ENCODE assay signal across 1 cellular context in the genomic region with DNA sequence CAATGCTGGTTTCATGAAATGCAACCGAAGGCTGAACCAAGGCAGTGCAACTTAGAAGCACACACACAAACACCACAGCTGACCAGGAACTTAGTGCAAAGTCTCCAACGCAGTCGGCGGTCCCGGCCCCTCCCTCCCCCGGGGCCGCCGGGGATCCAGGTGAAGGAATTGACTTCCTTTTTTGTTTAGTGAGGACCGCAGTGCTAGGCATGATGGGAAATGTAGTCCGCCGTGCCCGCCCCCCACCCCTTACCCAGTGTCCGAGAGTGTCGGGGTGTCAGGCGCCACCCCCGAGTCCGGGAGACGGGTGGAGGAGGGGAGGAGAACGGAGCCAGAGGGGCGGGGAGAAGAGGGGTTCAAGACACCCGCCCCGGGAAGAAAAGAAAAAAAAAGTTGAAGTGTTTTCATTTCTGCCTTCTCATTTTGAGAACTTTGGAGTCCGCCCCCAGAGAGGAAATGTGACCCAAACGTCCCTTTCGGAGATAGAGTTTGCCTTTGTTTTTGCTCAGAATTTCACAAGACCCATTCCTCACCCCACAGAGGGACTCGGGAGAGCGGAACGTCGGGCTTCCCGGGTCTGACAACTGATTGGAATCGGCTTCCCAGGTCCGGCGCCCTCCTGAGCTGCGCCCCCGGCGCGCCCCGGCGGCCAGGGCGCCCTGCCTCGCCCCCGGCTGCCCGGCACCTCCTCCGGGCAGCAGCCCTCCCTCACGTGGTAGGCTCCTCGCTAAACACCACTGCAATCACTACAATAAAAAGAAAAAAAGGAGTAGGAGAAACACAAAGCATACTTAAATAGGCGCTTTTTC.
TF ChIP-seq lines count a peak whose summit lies in the region.

No MANE protein-coding gene starts in this region.

TF ChIP-seq in HEK293, 187 proteins besides CTCF, POLR2A, EP300 and RAD21 (continued from another document and continues in another):
- TF ChIP-seq ZNF341 (tag by site-specific recombination; IDR thresholded peaks at IDR 0.05; ENCODE audit: low read depth) (peak; percentile 58), ZNF132 (tag by site-specific recombination; IDR thresholded peaks at IDR 0.05; ENCODE audit: borderline replicate concordance) (no peak), BCL6B (tag by site-specific recombination; IDR thresholded peaks at IDR 0.05) (no peak), ZNF335 (tag by site-specific recombination; conservative IDR thresholded peaks at IDR 0.05) (peak; percentile 85), ZNF239 (tag by site-specific recombination; IDR thresholded peaks at IDR 0.05) (no peak), ZNF366 (tag by site-specific recombination; conservative IDR thresholded peaks at IDR 0.05) (peak; percentile 55), PRDM6 (tag by site-specific recombination; IDR thresholded peaks at IDR 0.05) (no peak), ZNF433 (tag by site-specific recombination; IDR thresholded peaks at IDR 0.05; ENCODE audit: low read depth) (no peak), SP3 (tag by site-specific recombination; IDR thresholded peaks at IDR 0.05) (peak; percentile 93), ZNF24 (tag by site-specific recombination; IDR thresholded peaks at IDR 0.05) (peak; percentile 67), MEIS1 (CRISPR knock-in tag; IDR thresholded peaks at IDR 0.05; ENCODE audit: borderline replicate concordance) (no peak), ZNF544 (tag by site-specific recombination; IDR thresholded peaks at IDR 0.05) (no peak), REPIN1 (tag by site-specific recombination; IDR thresholded peaks at IDR 0.05; ENCODE audit: low read depth) (no peak), ZNF302 (tag by site-specific recombination; IDR thresholded peaks at IDR 0.05; ENCODE audit: low read depth) (no peak), ZNF658 (tag by site-specific recombination; IDR thresholded peaks at IDR 0.05) (no peak), ZBTB21 (tag by site-specific recombination; IDR thresholded peaks at IDR 0.05) (0 out of 2 replicates have a peak, but pooled peaks have one; percentile 10), ZNF23 (tag by site-specific recombination; IDR thresholded peaks at IDR 0.05; ENCODE audit: borderline replicate concordance) (no peak), ZNF596 (tag by site-specific recombination; IDR thresholded peaks at IDR 0.05) (no peak), ZNF518A (tag by site-specific recombination; conservative IDR thresholded peaks at IDR 0.05; ENCODE audit: low read depth) (no peak), ZNF248 (tag by site-specific recombination; IDR thresholded peaks at IDR 0.05) (no peak)
- TF ChIP-seq, protein P1, sequence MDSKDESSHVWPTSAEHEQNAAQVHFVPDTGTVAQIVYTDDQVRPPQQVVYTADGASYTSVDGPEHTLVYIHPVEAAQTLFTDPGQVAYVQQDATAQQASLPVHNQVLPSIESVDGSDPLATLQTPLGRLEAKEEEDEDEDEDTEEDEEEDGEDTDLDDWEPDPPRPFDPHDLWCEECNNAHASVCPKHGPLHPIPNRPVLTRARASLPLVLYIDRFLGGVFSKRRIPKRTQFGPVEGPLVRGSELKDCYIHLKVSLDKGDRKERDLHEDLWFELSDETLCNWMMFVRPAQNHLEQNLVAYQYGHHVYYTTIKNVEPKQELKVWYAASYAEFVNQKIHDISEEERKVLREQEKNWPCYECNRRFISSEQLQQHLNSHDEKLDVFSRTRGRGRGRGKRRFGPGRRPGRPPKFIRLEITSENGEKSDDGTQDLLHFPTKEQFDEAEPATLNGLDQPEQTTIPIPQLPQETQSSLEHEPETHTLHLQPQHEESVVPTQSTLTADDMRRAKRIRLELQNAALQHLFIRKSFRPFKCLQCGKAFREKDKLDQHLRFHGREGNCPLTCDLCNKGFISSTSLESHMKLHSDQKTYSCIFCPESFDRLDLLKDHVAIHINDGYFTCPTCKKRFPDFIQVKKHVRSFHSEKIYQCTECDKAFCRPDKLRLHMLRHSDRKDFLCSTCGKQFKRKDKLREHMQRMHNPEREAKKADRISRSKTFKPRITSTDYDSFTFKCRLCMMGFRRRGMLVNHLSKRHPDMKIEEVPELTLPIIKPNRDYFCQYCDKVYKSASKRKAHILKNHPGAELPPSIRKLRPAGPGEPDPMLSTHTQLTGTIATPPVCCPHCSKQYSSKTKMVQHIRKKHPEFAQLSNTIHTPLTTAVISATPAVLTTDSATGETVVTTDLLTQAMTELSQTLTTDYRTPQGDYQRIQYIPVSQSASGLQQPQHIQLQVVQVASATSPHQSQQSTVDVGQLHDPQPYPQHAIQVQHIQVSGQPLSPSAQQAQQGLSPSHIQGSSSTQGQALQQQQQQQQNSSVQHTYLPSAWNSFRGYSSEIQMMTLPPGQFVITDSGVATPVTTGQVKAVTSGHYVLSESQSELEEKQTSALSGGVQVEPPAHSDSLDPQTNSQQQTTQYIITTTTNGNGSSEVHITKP (tag by site-specific recombination; IDR thresholded peaks at IDR 0.05): peak; percentile 78
- TF ChIP-seq, protein P2, sequence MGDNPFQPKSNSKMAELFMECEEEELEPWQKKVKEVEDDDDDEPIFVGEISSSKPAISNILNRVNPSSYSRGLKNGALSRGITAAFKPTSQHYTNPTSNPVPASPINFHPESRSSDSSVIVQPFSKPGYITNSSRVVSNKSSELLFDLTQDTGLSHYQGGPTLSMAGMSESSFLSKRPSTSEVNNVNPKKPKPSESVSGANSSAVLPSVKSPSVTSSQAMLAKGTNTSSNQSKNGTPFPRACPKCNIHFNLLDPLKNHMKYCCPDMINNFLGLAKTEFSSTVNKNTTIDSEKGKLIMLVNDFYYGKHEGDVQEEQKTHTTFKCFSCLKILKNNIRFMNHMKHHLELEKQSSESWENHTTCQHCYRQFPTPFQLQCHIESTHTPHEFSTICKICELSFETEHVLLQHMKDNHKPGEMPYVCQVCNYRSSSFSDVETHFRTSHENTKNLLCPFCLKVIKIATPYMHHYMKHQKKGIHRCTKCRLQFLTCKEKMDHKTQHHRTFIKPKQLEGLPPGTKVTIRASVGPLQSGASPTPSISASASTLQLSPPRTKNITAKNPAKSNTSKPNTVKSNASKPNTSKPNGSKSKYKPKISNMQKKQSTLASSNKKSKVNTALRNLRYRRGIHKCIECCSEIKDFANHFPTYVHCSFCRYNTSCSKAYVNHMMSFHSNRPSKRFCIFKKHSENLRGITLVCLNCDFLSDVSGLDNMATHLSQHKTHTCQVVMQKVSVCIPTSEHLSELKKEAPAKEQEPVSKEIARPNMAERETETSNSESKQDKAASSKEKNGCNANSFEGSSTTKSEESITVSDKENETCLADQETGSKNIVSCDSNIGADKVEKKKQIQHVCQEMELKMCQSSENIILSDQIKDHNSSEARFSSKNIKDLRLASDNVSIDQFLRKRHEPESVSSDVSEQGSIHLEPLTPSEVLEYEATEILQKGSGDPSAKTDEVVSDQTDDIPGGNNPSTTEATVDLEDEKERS (tag by site-specific recombination; IDR thresholded peaks at IDR 0.05): no peak
- TF ChIP-seq, protein P3, sequence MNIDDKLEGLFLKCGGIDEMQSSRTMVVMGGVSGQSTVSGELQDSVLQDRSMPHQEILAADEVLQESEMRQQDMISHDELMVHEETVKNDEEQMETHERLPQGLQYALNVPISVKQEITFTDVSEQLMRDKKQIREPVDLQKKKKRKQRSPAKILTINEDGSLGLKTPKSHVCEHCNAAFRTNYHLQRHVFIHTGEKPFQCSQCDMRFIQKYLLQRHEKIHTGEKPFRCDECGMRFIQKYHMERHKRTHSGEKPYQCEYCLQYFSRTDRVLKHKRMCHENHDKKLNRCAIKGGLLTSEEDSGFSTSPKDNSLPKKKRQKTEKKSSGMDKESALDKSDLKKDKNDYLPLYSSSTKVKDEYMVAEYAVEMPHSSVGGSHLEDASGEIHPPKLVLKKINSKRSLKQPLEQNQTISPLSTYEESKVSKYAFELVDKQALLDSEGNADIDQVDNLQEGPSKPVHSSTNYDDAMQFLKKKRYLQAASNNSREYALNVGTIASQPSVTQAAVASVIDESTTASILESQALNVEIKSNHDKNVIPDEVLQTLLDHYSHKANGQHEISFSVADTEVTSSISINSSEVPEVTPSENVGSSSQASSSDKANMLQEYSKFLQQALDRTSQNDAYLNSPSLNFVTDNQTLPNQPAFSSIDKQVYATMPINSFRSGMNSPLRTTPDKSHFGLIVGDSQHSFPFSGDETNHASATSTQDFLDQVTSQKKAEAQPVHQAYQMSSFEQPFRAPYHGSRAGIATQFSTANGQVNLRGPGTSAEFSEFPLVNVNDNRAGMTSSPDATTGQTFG (tag by site-specific recombination; IDR thresholded peaks at IDR 0.05; ENCODE audit: borderline replicate concordance): no peak
- TF ChIP-seq, protein P4, sequence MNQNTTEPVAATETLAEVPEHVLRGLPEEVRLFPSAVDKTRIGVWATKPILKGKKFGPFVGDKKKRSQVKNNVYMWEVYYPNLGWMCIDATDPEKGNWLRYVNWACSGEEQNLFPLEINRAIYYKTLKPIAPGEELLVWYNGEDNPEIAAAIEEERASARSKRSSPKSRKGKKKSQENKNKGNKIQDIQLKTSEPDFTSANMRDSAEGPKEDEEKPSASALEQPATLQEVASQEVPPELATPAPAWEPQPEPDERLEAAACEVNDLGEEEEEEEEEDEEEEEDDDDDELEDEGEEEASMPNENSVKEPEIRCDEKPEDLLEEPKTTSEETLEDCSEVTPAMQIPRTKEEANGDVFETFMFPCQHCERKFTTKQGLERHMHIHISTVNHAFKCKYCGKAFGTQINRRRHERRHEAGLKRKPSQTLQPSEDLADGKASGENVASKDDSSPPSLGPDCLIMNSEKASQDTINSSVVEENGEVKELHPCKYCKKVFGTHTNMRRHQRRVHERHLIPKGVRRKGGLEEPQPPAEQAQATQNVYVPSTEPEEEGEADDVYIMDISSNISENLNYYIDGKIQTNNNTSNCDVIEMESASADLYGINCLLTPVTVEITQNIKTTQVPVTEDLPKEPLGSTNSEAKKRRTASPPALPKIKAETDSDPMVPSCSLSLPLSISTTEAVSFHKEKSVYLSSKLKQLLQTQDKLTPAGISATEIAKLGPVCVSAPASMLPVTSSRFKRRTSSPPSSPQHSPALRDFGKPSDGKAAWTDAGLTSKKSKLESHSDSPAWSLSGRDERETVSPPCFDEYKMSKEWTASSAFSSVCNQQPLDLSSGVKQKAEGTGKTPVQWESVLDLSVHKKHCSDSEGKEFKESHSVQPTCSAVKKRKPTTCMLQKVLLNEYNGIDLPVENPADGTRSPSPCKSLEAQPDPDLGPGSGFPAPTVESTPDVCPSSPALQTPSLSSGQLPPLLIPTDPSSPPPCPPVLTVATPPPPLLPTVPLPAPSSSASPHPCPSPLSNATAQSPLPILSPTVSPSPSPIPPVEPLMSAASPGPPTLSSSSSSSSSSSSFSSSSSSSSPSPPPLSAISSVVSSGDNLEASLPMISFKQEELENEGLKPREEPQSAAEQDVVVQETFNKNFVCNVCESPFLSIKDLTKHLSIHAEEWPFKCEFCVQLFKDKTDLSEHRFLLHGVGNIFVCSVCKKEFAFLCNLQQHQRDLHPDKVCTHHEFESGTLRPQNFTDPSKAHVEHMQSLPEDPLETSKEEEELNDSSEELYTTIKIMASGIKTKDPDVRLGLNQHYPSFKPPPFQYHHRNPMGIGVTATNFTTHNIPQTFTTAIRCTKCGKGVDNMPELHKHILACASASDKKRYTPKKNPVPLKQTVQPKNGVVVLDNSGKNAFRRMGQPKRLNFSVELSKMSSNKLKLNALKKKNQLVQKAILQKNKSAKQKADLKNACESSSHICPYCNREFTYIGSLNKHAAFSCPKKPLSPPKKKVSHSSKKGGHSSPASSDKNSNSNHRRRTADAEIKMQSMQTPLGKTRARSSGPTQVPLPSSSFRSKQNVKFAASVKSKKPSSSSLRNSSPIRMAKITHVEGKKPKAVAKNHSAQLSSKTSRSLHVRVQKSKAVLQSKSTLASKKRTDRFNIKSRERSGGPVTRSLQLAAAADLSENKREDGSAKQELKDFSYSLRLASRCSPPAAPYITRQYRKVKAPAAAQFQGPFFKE (tag by site-specific recombination; IDR thresholded peaks at IDR 0.05; ENCODE audit: borderline replicate concordance): no peak
